9 cellular contexts compared by ENCODE assay signal in genomic region chr9:85723220-85723619, GRCh38. TPM values are rescaled to one million over a fixed set of nuclear protein-coding genes. Genes with fewer than 3 reads are reported as not detected.
DNase-seq lines count a peak whose midpoint lies in the region; ATAC-seq and TF ChIP-seq lines count a peak whose summit lies in the region.
"Had no signal": no experiment of that assay in that cellular context is flagged by ENCODE, and none has a peak within 500 bp of the region (broad histone marks: within the 10 kb centered on the region; RNA-seq: fewer than 3 reads in every experiment).

No MANE protein-coding gene starts in this region.

- H3K27ac ChIP-seq in heart right ventricle = no peak overlapping the region
- H3K27ac ChIP-seq in right atrium auricular region = no peak overlapping the region
- no peak overlapping the region for H3K27ac ChIP-seq in iPS-20b (ENCODE audit: low read length)

- no peaks in the 10 kb centered on the region for H3K27me3 ChIP-seq in heart right ventricle
- H3K27me3 ChIP-seq in right atrium auricular region = no peaks in the 10 kb centered on the region
- H3K27me3 ChIP-seq in iPS-20b (ENCODE audit: insufficient read depth, low read length) = no peaks in the 10 kb centered on the region

- H3K9ac ChIP-seq in iPS-20b (ENCODE audit: low read depth, low read length) = peak overlapping the region; percentile 40; the same call in 1 of the 2 replicates

- H3K4me1 ChIP-seq in heart right ventricle = peaks cover 0 to 32% (median 5%) of the 10 kb centered on the region in 9 donors
- peaks cover 0 to 5% of the 10 kb centered on the region in 2 donors for H3K4me1 ChIP-seq in right atrium auricular region
- H3K4me1 ChIP-seq in iPS-20b (ENCODE audit: insufficient read depth, low read length) = peaks cover 6% of the 10 kb centered on the region; the same call in 1 of the 2 replicates

- ATAC-seq in heart right ventricle (peak in 2 of 8 donors; percentile 21 to 29), GM18909 (IDR thresholded peaks at IDR 0.05; ENCODE audit: poor library complexity, unreplicated experiment) (no peak), GM21447 (IDR thresholded peaks at IDR 0.05; ENCODE audit: unreplicated experiment) (no peak)

- peaks cover 0 to 13% (median 0%) of the 10 kb centered on the region in 9 donors for H3K36me3 ChIP-seq in heart right ventricle
- no peaks in the 10 kb centered on the region for H3K36me3 ChIP-seq in right atrium auricular region
- 0 out of 2 replicates have a peak, but pooled peaks cover 3% of the 10 kb centered on the region for H3K36me3 ChIP-seq in iPS-20b (ENCODE audit: insufficient read depth, low read depth, low read length)

- H3K9me3 ChIP-seq in heart right ventricle = peaks cover 0 to 10% (median 0%) of the 10 kb centered on the region in 11 donors
- H3K9me3 ChIP-seq in right atrium auricular region = no peaks in the 10 kb centered on the region
- no peaks in the 10 kb centered on the region for H3K9me3 ChIP-seq in iPS-20b (ENCODE audit: insufficient read depth, low read depth, low read length)

- DNase-seq in heart right ventricle = peak; percentile 26 to 36
- no peak for DNase-seq in right atrium auricular region (ENCODE audit: low spot score)
- DNase-seq in activated gamma-delta T cell treated with anti-CD3 and anti-CD28 coated beads, Interleukin-2, amount 50 U/mL, for 16 hours (ENCODE audit: low read depth) = peak; percentile 41
- peak; percentile 50 for DNase-seq in superior temporal gyrus (ENCODE audit: extremely low spot score)
- DNase-seq in UCSD-AML1 (lab: John Stamatoyannopoulos, UW; ENCODE audit: unreplicated experiment) = no peak
- DNase-seq: NCI-H1694 treated with DMSO at 0.1 percent for 48 hours had no signal

- intact Hi-C loops in heart right ventricle (cut with DNase I) = loop anchor here in 1 of 10 donors (2.0 kb wide), 1 partner anchor 14 kb away; no protein-coding TSS in a partner anchor

- H3K4me3 ChIP-seq in heart right ventricle (no peak overlapping the region), right atrium auricular region (no peak overlapping the region), iPS-20b (ENCODE audit: low read length) (peak overlapping the region; percentile 44; the same call in 1 of the 2 replicates)

- TF ChIP-seq CTCF in heart right ventricle (IDR thresholded peaks at IDR 0.05) (no peak), right atrium auricular region (IDR thresholded peaks at IDR 0.05) (no peak)

- 84 to 87% methylated on average over 7 of the region's 7 CpGs for WGBS in heart right ventricle, 2 donors

RNA-seq across cellular contexts. Expression of gene AGTPBP1, which starts 18.5 kb away (rescaled TPM):
- total RNA-seq in heart right ventricle (10 to 100 TPM; 43.6 to 87.1 (median 56.4) TPM), right atrium auricular region (10 to 100 TPM; 34.1 to 53.2 TPM)
- 10 to 100 TPM in 1 of 2 donors, 1 to 10 TPM in 1; 9.7 to 11.6 TPM for polyA plus RNA-seq in heart right ventricle

Comparison
In these comparisons a context has a peak if more than half of its experiments do, and no peak if none do; other contexts are left out.
1. DNase-seq: peak in heart right ventricle (2 of 2), activated gamma-delta T cell treated with anti-CD3 and anti-CD28 coated beads, Interleukin-2, amount 50 U/mL, for 16 hours (single experiment) and superior temporal gyrus (single experiment); none in right atrium auricular region (single experiment) and UCSD-AML1 (single experiment).